ENCODE assay signal across 7 cellular contexts in genomic region chr14:105398726-105399440, GRCh38. TPM values are rescaled to one million over a fixed set of nuclear protein-coding genes. Genes with fewer than 3 reads are reported as not detected.
DNase-seq lines count a peak whose midpoint lies in the region; ATAC-seq and TF ChIP-seq lines count a peak whose summit lies in the region.

No MANE protein-coding gene starts in this region.

- H3K4me3 ChIP-seq in GM08714 (ENCODE audit: low read length), result peak overlapping the region; percentile 96
- H3K4me3 ChIP-seq in Jurkat, Clone E6-1 (ENCODE audit: low read length), result peak overlapping the region; percentile 91
- peak overlapping the region; percentile 65 to 89 (median 84) for H3K4me3 ChIP-seq in fibroblast of lung (replicated peaks in 1 of 4; ENCODE audit: control extremely low read depth in 1 of 4, insufficient read depth in 1 of 4, low read depth in 3 of 4, low read length in 4 of 4)

- peak overlapping the region; percentile 76 for H3K27ac ChIP-seq in fibroblast of lung (ENCODE audit: insufficient read depth, low read length)

- peak overlapping the region; percentile 77 for H3K9ac ChIP-seq in fibroblast of lung (ENCODE audit: insufficient read depth, low read length)

- no peaks in the 10 kb centered on the region for H3K27me3 ChIP-seq in fibroblast of lung (ENCODE audit: control insufficient read depth, insufficient read depth, low read length)

- H3K36me3 ChIP-seq in fibroblast of lung (ENCODE audit: control insufficient read depth, insufficient read depth, low read length), result peaks cover 15% of the 10 kb centered on the region

- no peaks in the 10 kb centered on the region for H4K20me1 ChIP-seq in fibroblast of lung (ENCODE audit: control insufficient read depth, extremely low read depth, insufficient read depth, low read length)

- no peaks in the 10 kb centered on the region for H3K9me3 ChIP-seq in fibroblast of lung (ENCODE audit: control insufficient read depth, insufficient read depth, low read depth, low read length)

- peak; percentile 33 for ATAC-seq in GM21526 (IDR thresholded peaks at IDR 0.05; ENCODE audit: low FRiP score, unreplicated experiment)
- ATAC-seq in omental fat pad (ENCODE audit: low FRiP score), result peak; percentile 34

- no peak overlapping the region for H2AFZ ChIP-seq in fibroblast of lung (ENCODE audit: low read length)

- peaks cover 12% of the 10 kb centered on the region for H3K79me2 ChIP-seq in fibroblast of lung (ENCODE audit: control insufficient read depth, insufficient read depth, low read length)

- TF ChIP-seq CTCF in fibroblast of lung (conservative IDR thresholded peaks at IDR 0.05 in 1 of 2, IDR thresholded peaks at IDR 0.05 in 1 of 2; ENCODE audit: low read depth in 1 of 2, low read length in 2 of 2) (no peak), omental fat pad (IDR thresholded peaks at IDR 0.05) (no peak)

- no peak for DNase-seq in Jurkat, Clone E6-1 (ENCODE audit: low read depth, low spot score)
- peak; percentile 60 for DNase-seq in activated CD4-positive, alpha-beta T cell treated with anti-CD3 and anti-CD28 coated beads for 48 hours
- DNase-seq in fibroblast of lung (ENCODE audit: low read depth in 2 of 2), result peak in 1 of 2 donors; percentile 45
- no peak for DNase-seq in omental fat pad (ENCODE audit: low spot score)
- DNase-seq in NCI-H2196 treated with DMSO at 0.1 percent for 48 hours (lab: John Stamatoyannopoulos, UW; ENCODE audit: unreplicated experiment), result no peak

- peak overlapping the region; percentile 87 for H3K4me2 ChIP-seq in fibroblast of lung (ENCODE audit: extremely low read depth, insufficient read depth, low read length)

- no peaks in the 10 kb centered on the region for H3K4me1 ChIP-seq in fibroblast of lung (ENCODE audit: control insufficient read depth, extremely low read depth, insufficient read depth, low read length)

RNA-seq across cellular contexts. Expression of gene TEX22, which starts 0.5 kb away (rescaled TPM):
- 3.9 TPM for polyA plus RNA-seq in Jurkat, Clone E6-1 (2012; ENCODE audit: insufficient read depth, insufficient read length)
- total RNA-seq in fibroblast of lung, result 0.33 and 0.51 TPM in 2 replicates
- 0.02 and 0.05 TPM in 2 replicates for polyA plus RNA-seq in fibroblast of lung
- polyA plus RNA-seq in fibroblast of lung (2012), result 0.13 TPM in 1 of 2 replicates, not detected in the other
- polyA minus RNA-seq in fibroblast of lung (ENCODE audit: low replicate concordance), result 0.35 TPM in 1 of 2 replicates, not detected in the other
- total RNA-seq in omental fat pad, result under 1 TPM in 2 of 4 donors, not detected in 2; 0.24 to 0.47 TPM

RNA-seq across cellular contexts. Expression of gene MTA1, which starts 20.7 kb away (rescaled TPM):
- polyA plus RNA-seq in Jurkat, Clone E6-1 (2012; ENCODE audit: insufficient read depth, insufficient read length), result 184 TPM
- 27.2 and 29.7 TPM in 2 replicates for total RNA-seq in fibroblast of lung
- 28.6 and 35.4 TPM in 2 replicates for polyA plus RNA-seq in fibroblast of lung
- polyA plus RNA-seq in fibroblast of lung (2012), result 40.3 and 44.7 TPM in 2 replicates
- polyA minus RNA-seq in fibroblast of lung (ENCODE audit: low replicate concordance), result 40.3 and 72.8 TPM in 2 replicates
- total RNA-seq in omental fat pad, result 10 to 100 TPM; 35.4 to 72.5 (median 59.7) TPM
